Comparison of ENCODE assay signal across 10 cellular contexts in the genomic region with DNA sequence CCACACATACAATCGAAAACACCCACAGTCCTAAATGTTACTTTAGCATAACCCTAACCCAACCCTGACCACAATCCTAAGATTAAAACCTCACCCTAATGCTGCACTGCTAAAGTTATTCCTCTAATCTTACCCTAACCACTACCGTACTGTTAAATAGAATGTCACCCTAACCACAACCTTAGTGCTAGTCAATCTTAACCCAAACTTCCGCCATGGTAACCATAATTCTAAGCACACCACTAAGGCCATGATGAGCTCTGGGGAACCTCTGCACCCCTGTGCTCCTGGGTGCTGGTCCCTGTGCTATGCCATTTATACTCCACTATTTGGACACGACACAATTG. TPM values are rescaled to one million over a fixed set of nuclear protein-coding genes. Genes with fewer than 3 reads are reported as not detected.
A peak's percentile ranks its signal among the peaks of the same experiment; 100 is the strongest.
DNase-seq lines count a peak whose midpoint lies in the region; ATAC-seq and TF ChIP-seq lines count a peak whose summit lies in the region.
"Had no signal": no experiment of that assay in that cellular context is flagged by ENCODE, and none has a peak within 500 bp of the region (broad histone marks: within the 10 kb centered on the region; RNA-seq: fewer than 3 reads in every experiment).

No MANE protein-coding gene starts in this region.

- ATAC-seq in activated CD4-positive, CD25-positive, alpha-beta regulatory T cell treated with anti-CD3 and anti-CD28 coated beads, Interleukin-2, amount 50 U/mL, for 24 hours = peak; percentile 65 to 71
- ATAC-seq in activated CD8-positive, alpha-beta T cell treated with anti-CD3 and anti-CD28 coated beads, Interleukin-2, amount 10 ng/mL, durations not matched to agents 7 days and 5 days = peak; percentile 83
- ATAC-seq in Right ventricle myocardium superior (ENCODE audit: poor library complexity) = no peak
- ATAC-seq in HG03378 (IDR thresholded peaks at IDR 0.05; ENCODE audit: unreplicated experiment) = no peak

- H3K27me3 Mint-ChIP-seq in activated CD8-positive, alpha-beta T cell treated with anti-CD3 and anti-CD28 coated beads, Interleukin-2, amount 10 ng/mL, durations not matched to agents 7 days and 5 days (ENCODE audit: low read depth) = peaks cover 45% of the 10 kb centered on the region
- H3K27me3 Mint-ChIP-seq in type B pancreatic cell = peaks cover 3% of the 10 kb centered on the region

- H3K4me3 Mint-ChIP-seq in activated CD8-positive, alpha-beta T cell treated with anti-CD3 and anti-CD28 coated beads, Interleukin-2, amount 10 ng/mL, durations not matched to agents 7 days and 5 days = no peak overlapping the region
- peak overlapping the region; percentile 48 for H3K4me3 Mint-ChIP-seq in type B pancreatic cell

- POLR2A ChIA-PET in activated CD8-positive, alpha-beta T cell treated with anti-CD3 and anti-CD28 coated beads, Interleukin-2, amount 10 ng/mL, durations not matched to agents 7 days and 5 days (lab: Charles Lee) = interaction anchor here (0.7 to 1.2 kb wide), 2 partner anchors 14 to 44 kb away, joined by 3 read pairs; no protein-coding TSS in a partner anchor

- H3K9me3 Mint-ChIP-seq in activated CD8-positive, alpha-beta T cell treated with anti-CD3 and anti-CD28 coated beads, Interleukin-2, amount 10 ng/mL, durations not matched to agents 7 days and 5 days (ENCODE audit: insufficient read depth) = no peaks in the 10 kb centered on the region
- H3K9me3 Mint-ChIP-seq in type B pancreatic cell = no peaks in the 10 kb centered on the region

- CTCF ChIA-PET in activated CD8-positive, alpha-beta T cell treated with anti-CD3 and anti-CD28 coated beads, Interleukin-2, amount 10 ng/mL, durations not matched to agents 7 days and 5 days (lab: Charles Lee) = interaction anchor here (0.9 to 2.0 kb wide), 4 partner anchors 35 to 287 kb away, joined by 4 to 5 read pairs (median 4); no protein-coding TSS in a partner anchor

- TF ChIP-seq CTCF in type B pancreatic cell (conservative IDR thresholded peaks at IDR 0.05) = no peak

- no peaks in the 10 kb centered on the region for H3K36me3 Mint-ChIP-seq in activated CD8-positive, alpha-beta T cell treated with anti-CD3 and anti-CD28 coated beads, Interleukin-2, amount 10 ng/mL, durations not matched to agents 7 days and 5 days (ENCODE audit: low read depth)
- no peaks in the 10 kb centered on the region for H3K36me3 Mint-ChIP-seq in type B pancreatic cell

- H3K27ac Mint-ChIP-seq in activated CD8-positive, alpha-beta T cell treated with anti-CD3 and anti-CD28 coated beads, Interleukin-2, amount 10 ng/mL, durations not matched to agents 7 days and 5 days = no peak overlapping the region
- peak overlapping the region; percentile 98 for H3K27ac Mint-ChIP-seq in type B pancreatic cell

- intact Hi-C loops in Right ventricle myocardium superior (cut with DNase I) = no loop called here

- DNase-seq in activated CD4-positive, CD25-positive, alpha-beta regulatory T cell treated with anti-CD3 and anti-CD28 coated beads, Interleukin-2, amount 50 U/mL, for 72 hours = no peak
- peak; percentile 43 for DNase-seq in activated CD8-positive, alpha-beta T cell treated with anti-CD3 and anti-CD28 coated beads, Interleukin-2, amount 10 ng/mL, durations not matched to agents 7 days and 5 days
- DNase-seq in iris pigment epithelial cell (ENCODE audit: low read depth) (peak; percentile 53), type B pancreatic cell (ENCODE audit: extremely low spot score, unreplicated experiment) (no peak), Right ventricle myocardium superior (no peak), HK-2 (ENCODE audit: unreplicated experiment) (no peak)
- DNase-seq: GF-D8, NCI-H2029 had no signal

- H3K4me1 Mint-ChIP-seq in activated CD8-positive, alpha-beta T cell treated with anti-CD3 and anti-CD28 coated beads, Interleukin-2, amount 10 ng/mL, durations not matched to agents 7 days and 5 days (ENCODE audit: low read depth) = peaks cover 36% of the 10 kb centered on the region
- peaks cover 54% of the 10 kb centered on the region for H3K4me1 Mint-ChIP-seq in type B pancreatic cell (ENCODE audit: unreplicated experiment)

RNA-seq across cellular contexts. Expression of a gene that starts 38.0 kb away (rescaled TPM):
- under 1 TPM; 0.05 to 0.29 TPM for total RNA-seq in activated CD8-positive, alpha-beta T cell treated with anti-CD3 and anti-CD28 coated beads, Interleukin-2, amount 10 ng/mL, durations not matched to agents 7 days and 5 days
- total RNA-seq in type B pancreatic cell (ENCODE audit: low replicate concordance) (1.1 and 2.4 TPM in 2 replicates), Right ventricle myocardium superior (11.9 TPM)

Comparison
In these comparisons a context has a peak if more than half of its experiments do, and no peak if none do; other contexts are left out.
1. ATAC-seq: peak in activated CD4-positive, CD25-positive, alpha-beta regulatory T cell treated with anti-CD3 and anti-CD28 coated beads, Interleukin-2, amount 50 U/mL, for 24 hours (2 of 2) and activated CD8-positive, alpha-beta T cell treated with anti-CD3 and anti-CD28 coated beads, Interleukin-2, amount 10 ng/mL, durations not matched to agents 7 days and 5 days (single experiment); none in Right ventricle myocardium superior (single experiment) and HG03378 (single experiment).
2. DNase-seq: peak in activated CD8-positive, alpha-beta T cell treated with anti-CD3 and anti-CD28 coated beads, Interleukin-2, amount 10 ng/mL, durations not matched to agents 7 days and 5 days (single experiment) and iris pigment epithelial cell (single experiment); none in activated CD4-positive, CD25-positive, alpha-beta regulatory T cell treated with anti-CD3 and anti-CD28 coated beads, Interleukin-2, amount 50 U/mL, for 72 hours (single experiment), type B pancreatic cell (single experiment), Right ventricle myocardium superior (single experiment) and HK-2 (single experiment).